In the genomic region with DNA sequence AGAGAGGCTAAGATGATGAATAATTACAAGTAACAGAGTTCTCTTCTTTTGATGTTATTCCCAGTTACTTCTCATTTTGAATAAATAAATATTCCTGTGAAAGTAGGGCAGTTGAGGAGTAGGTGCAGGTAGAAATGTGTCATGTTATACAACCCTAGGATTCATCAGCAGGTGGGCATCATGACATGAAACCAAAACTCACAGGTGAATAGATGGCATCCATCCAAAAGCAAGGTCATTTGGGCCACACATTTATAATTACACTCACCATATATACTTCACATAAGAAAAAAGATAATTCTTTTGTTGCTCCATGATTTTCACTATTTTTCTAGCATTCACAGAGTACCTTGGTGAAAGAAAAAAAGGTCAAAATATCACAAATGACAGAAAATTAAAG, we compare ENCODE assay signal across 9 cellular contexts.
"Had no signal": no experiment of that assay in that cellular context is flagged by ENCODE, and none has a peak within 500 bp of the region (broad histone marks: within the 10 kb centered on the region; RNA-seq: fewer than 3 reads in every experiment).

No MANE protein-coding gene starts in this region.

- H3K9ac ChIP-seq: GM23248 had no signal

- ATAC-seq: GM23338, HCT116 had no signal

- H3K27ac ChIP-seq: GM23248 had no signal

- DNase-seq: GM23248, GOT3, H7, H9, HCEC 1CT, HFFc6 had no signal

- H3K4me1 ChIP-seq: HAP-1 had no signal

- H3K4me3 ChIP-seq: GM23248, GM23338, HAP-1 had no signal

- H3K36me3 ChIP-seq: HAP-1 had no signal

- H3K9me3 ChIP-seq: HAP-1 had no signal

- H2AFZ ChIP-seq: GM23248, GM23338 had no signal

- H3K4me2 ChIP-seq: GM23338 had no signal
